Comparison of ENCODE assay signal across 11 cellular contexts in genomic region chr5:100950975-100951374, GRCh38. TPM values are rescaled to one million over a fixed set of nuclear protein-coding genes. Genes with fewer than 3 reads are reported as not detected.
"Had no signal": no experiment of that assay in that cellular context is flagged by ENCODE, and none has a peak within 500 bp of the region (broad histone marks: within the 10 kb centered on the region; RNA-seq: fewer than 3 reads in every experiment).

No MANE protein-coding gene starts in this region.

- ATAC-seq: stimulated activated naive CD8-positive, alpha-beta T cell treated with anti-CD3 and anti-CD28 coated beads, Interleukin-15, amount 100 ng/mL, for 72 hours had no signal

- H3K27ac ChIP-seq: esophagus muscularis mucosa, ovary had no signal

- H3K4me3 Mint-ChIP-seq: activated B cell treated with CpG ODN at 0.5 μM for 24 hours; activated CD4-positive, alpha-beta T cell treated with anti-CD3 and anti-CD28 coated beads, Interleukin-2, amount 10 ng/mL, durations not matched to agents 24 days and 14 days; activated naive CD4-positive, alpha-beta T cell treated with anti-CD3 and anti-CD28 coated beads for 36 hours; stimulated activated naive CD8-positive, alpha-beta T cell treated with anti-CD3 and anti-CD28 coated beads, Interleukin-15, amount 100 ng/mL, for 72 hours had no signal

- H3K4me1 ChIP-seq: esophagus muscularis mucosa had no signal

- DNase-seq: activated B cell treated with CpG ODN at 0.5 μM for 24 hours; activated CD4-positive, alpha-beta T cell treated with anti-CD3 and anti-CD28 coated beads, Interleukin-2, amount 10 ng/mL, durations not matched to agents 24 days and 14 days; activated naive CD4-positive, alpha-beta T cell treated with anti-CD3 and anti-CD28 coated beads for 36 hours; glutamatergic neuron; mammary epithelial cell; ovary; stimulated activated CD4-positive, alpha-beta T cell treated with anti-CD3 and anti-CD28 coated beads, Interleukin-4, amount 100 ng/mL, for 1 hour; stimulated activated CD8-positive, alpha-beta memory T cell treated with anti-CD3 and anti-CD28 coated beads, Interleukin-4, amount 100 ng/mL, for 48 hours; stimulated activated naive CD8-positive, alpha-beta T cell treated with anti-CD3 and anti-CD28 coated beads, Interleukin-15, amount 100 ng/mL, for 72 hours; T1000 had no signal

- H3K27me3 ChIP-seq: esophagus muscularis mucosa had no signal

- H3K9me3 ChIP-seq: ovary had no signal

- H3K4me3 ChIP-seq: esophagus muscularis mucosa, ovary had no signal

- H3K4me1 Mint-ChIP-seq: activated B cell treated with CpG ODN at 0.5 μM for 24 hours; activated CD4-positive, alpha-beta T cell treated with anti-CD3 and anti-CD28 coated beads, Interleukin-2, amount 10 ng/mL, durations not matched to agents 24 days and 14 days; stimulated activated naive CD8-positive, alpha-beta T cell treated with anti-CD3 and anti-CD28 coated beads, Interleukin-15, amount 100 ng/mL, for 72 hours had no signal

- H3K27me3 Mint-ChIP-seq: activated B cell treated with CpG ODN at 0.5 μM for 24 hours; stimulated activated naive CD8-positive, alpha-beta T cell treated with anti-CD3 and anti-CD28 coated beads, Interleukin-15, amount 100 ng/mL, for 72 hours had no signal

- H3K27ac Mint-ChIP-seq: activated B cell treated with CpG ODN at 0.5 μM for 24 hours; activated CD4-positive, alpha-beta T cell treated with anti-CD3 and anti-CD28 coated beads, Interleukin-2, amount 10 ng/mL, durations not matched to agents 24 days and 14 days; activated naive CD4-positive, alpha-beta T cell treated with anti-CD3 and anti-CD28 coated beads for 36 hours; stimulated activated naive CD8-positive, alpha-beta T cell treated with anti-CD3 and anti-CD28 coated beads, Interleukin-15, amount 100 ng/mL, for 72 hours had no signal

- H3K36me3 ChIP-seq: esophagus muscularis mucosa, ovary had no signal

RNA-seq across cellular contexts. Expression of gene ST8SIA4, which starts 47.9 kb away (rescaled TPM):
- polyA plus RNA-seq: mammary epithelial cell had no signal
